1 cellular context compared by ENCODE assay signal in genomic region chr21:5154641-5154982, GRCh38.
TF ChIP-seq lines count a peak whose summit lies in the region.

No MANE protein-coding gene starts in this region.

TF ChIP-seq in HepG2, 621 proteins besides CTCF, POLR2A, EP300 and RAD21 (continued from another document):
- TF ChIP-seq ZNF687 (CRISPR knock-in tag; IDR thresholded peaks at IDR 0.05) (peak; percentile 37; the same call in 1 of the 2 replicates), SAP130 (CRISPR knock-in tag; IDR thresholded peaks at IDR 0.05; ENCODE audit: low read depth) (peak; percentile 45; the same call in 1 of the 2 replicates), ZBTB14 (CRISPR knock-in tag; IDR thresholded peaks at IDR 0.05) (peak; percentile 89)
